In the genomic region with DNA sequence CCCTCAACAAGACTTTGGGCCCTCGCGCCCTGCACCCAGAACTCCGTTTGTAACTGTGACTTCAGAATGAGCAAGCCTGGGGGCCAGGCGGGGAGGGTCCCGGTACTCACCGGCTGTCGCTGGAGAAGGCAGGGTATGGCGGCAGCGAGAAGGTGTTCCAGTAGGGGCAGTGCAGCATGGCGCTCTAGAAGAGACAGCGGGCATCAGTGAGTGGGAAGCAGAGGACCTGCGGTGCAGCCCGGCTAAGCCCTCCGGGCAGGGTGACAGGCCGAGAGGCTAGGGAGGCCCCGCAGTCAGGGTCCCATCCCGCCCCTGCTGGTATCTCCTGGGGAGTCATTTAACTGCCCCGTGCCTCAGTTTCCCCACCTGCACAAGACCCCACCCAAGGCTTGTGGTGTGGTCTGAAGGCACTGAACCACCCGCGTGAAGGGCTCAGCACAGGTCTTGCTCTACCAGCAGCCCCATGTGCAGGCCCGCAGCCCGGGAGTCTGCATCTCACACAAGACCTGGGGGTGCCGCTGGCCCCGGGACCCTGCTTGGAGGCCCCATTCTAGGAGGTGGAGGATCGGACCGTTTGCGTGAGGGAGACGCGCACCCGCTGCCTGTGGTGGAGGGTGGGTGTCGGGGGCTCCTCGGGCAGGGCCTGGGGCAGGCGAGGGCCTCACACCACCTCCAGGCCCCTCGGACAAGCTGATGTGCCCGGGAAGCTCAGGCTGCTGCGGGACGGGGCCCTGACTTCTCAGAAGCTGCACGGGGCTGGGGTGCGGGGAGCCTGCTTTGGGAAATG, we compare ENCODE assay signal across 1 cellular context.
A peak's percentile ranks its signal among the peaks of the same experiment; 100 is the strongest.
TF ChIP-seq lines count a peak whose summit lies in the region.

No MANE protein-coding gene starts in this region.

TF ChIP-seq in K562, 482 proteins besides CTCF, POLR2A, EP300 and RAD21:
- no peak for TF ChIP-seq NKRF (IDR thresholded peaks at IDR 0.05; ENCODE audit: borderline replicate concordance)
- no peak for TF ChIP-seq EZH2 (IDR thresholded peaks at IDR 0.05; ENCODE audit: borderline replicate concordance, low read depth, low read length)
- peak; percentile 43 for TF ChIP-seq POLR2G (IDR thresholded peaks at IDR 0.05; ENCODE audit: low read depth, low read length)
- TF ChIP-seq BCOR (IDR thresholded peaks at IDR 0.05): 0 out of 2 replicates have a peak, but pooled peaks have one; percentile 20
- peak; percentile 13 for TF ChIP-seq RBM22 (IDR thresholded peaks at IDR 0.05; ENCODE audit: low read depth, low read length, poor library complexity, severe bottlenecking)
- TF ChIP-seq ZNF316 (IDR thresholded peaks at IDR 0.05): no peak
